Comparison of ENCODE assay signal across 1 cellular context in genomic region chr11:65414776-65415498, GRCh38.
TF ChIP-seq lines count a peak whose summit lies in the region.

No MANE protein-coding gene starts in this region.

TF ChIP-seq in IMR-90, 13 proteins besides CTCF, POLR2A, EP300 and RAD21 (continued from another document):
- TF ChIP-seq ELK1 (IDR thresholded peaks at IDR 0.05; ENCODE audit: borderline replicate concordance, low read depth, low read length): no peak
- TF ChIP-seq NFE2L2 (IDR thresholded peaks at IDR 0.05; ENCODE audit: low read depth, low read length): no peak
